8 cellular contexts compared by ENCODE assay signal in genomic region chr18:58865009-58865345, GRCh38. TPM values are rescaled to one million over a fixed set of nuclear protein-coding genes. Genes with fewer than 3 reads are reported as not detected.
DNase-seq lines count a peak whose midpoint lies in the region; ATAC-seq, FAIRE-seq and TF ChIP-seq lines count a peak whose summit lies in the region.

No MANE protein-coding gene starts in this region.

- WGBS in smooth muscle cell (ENCODE audit: low lambda C conversion rate): 4% methylated on average over 1 of the region's 1 CpG
- 74 to 75% methylated on average over 1 of the region's 1 CpG for WGBS in pancreas, 2 donors

- H3K4me1 Mint-ChIP-seq in HFFc6 (ENCODE audit: low read depth) (peaks cover 89% of the 10 kb centered on the region), immature natural killer cell (peaks cover 12 to 14% of the 10 kb centered on the region in 2 donors)

- H3K4me3 ChIP-seq in smooth muscle cell (peak overlapping the region; percentile 46), pancreas (peak overlapping the region in 1 of 4 donors; percentile 7)

- H3K4me1 ChIP-seq in smooth muscle cell (ENCODE audit: low read depth): peaks cover 68% of the 10 kb centered on the region
- no peaks in the 10 kb centered on the region for H3K4me1 ChIP-seq in pancreas

- H3K27me3 ChIP-seq in smooth muscle cell (ENCODE audit: low read depth): no peaks in the 10 kb centered on the region
- no peaks in the 10 kb centered on the region for H3K27me3 ChIP-seq in pancreas

- H3K27ac Mint-ChIP-seq in HFFc6 (peak overlapping the region; percentile 98), immature natural killer cell (peak overlapping the region in 3 of 6 donors; percentile 43 to 79 (median 69))

- DNase-seq in HFFc6 (no peak), immature natural killer cell (no peak), smooth muscle cell (lab: John Stamatoyannopoulos, UW; ENCODE audit: unreplicated experiment) (no peak), NCI-H187 treated with DMSO at 0.1 percent for 48 hours (lab: John Stamatoyannopoulos, UW) (no peak), pancreas (no peak)

- H3K4me3 Mint-ChIP-seq in HFFc6 (peak overlapping the region; percentile 85), immature natural killer cell (peak overlapping the region in 4 of 5 donors; percentile 6 to 73 (median 48))

- peak overlapping the region; percentile 88 for H3K9ac ChIP-seq in smooth muscle cell (ENCODE audit: low read depth)

- H3K36me3 Mint-ChIP-seq in HFFc6 (ENCODE audit: low read depth) (peaks cover 40% of the 10 kb centered on the region), immature natural killer cell (peaks cover 3 to 14% (median 4%) of the 10 kb centered on the region in 3 donors)

- H3K79me2 ChIP-seq in smooth muscle cell (ENCODE audit: low read depth): peaks cover 72% of the 10 kb centered on the region

- peaks cover 12% of the 10 kb centered on the region for H3F3A ChIP-seq in smooth muscle cell (ENCODE audit: low read depth)

- intact Hi-C loops in pancreas (cut with DNase I): no loop called here

- H3K9me3 Mint-ChIP-seq in HFFc6: no peaks in the 10 kb centered on the region
- no peaks in the 10 kb centered on the region for H3K9me3 Mint-ChIP-seq in immature natural killer cell

- H3K27me3 Mint-ChIP-seq in HFFc6 (ENCODE audit: insufficient read depth) (no peaks in the 10 kb centered on the region), immature natural killer cell (ENCODE audit: low read depth in 3 of 3) (peaks cover 5 to 14% (median 7%) of the 10 kb centered on the region in 3 donors)

- FAIRE-seq in pancreas (lab: Jason Lieb, UNC): no peak

- peak overlapping the region; percentile 94 for H3K27ac ChIP-seq in angular gyrus (ENCODE audit: low read depth, low read length)
- H3K27ac ChIP-seq in smooth muscle cell (ENCODE audit: low read depth): peak overlapping the region; percentile 95
- H3K27ac ChIP-seq in pancreas: peak overlapping the region in 2 of 4 donors; percentile 80

- H3K4me2 ChIP-seq in smooth muscle cell: peak overlapping the region; percentile 83

- peaks cover 1% of the 10 kb centered on the region for H4K20me1 ChIP-seq in smooth muscle cell (ENCODE audit: low read depth)

- peaks cover 6% of the 10 kb centered on the region for H3K36me3 ChIP-seq in smooth muscle cell (ENCODE audit: low read depth)
- H3K36me3 ChIP-seq in pancreas: no peaks in the 10 kb centered on the region

- ATAC-seq in GM19328 (IDR thresholded peaks at IDR 0.05; ENCODE audit: unreplicated experiment) (no peak), HG03469 (IDR thresholded peaks at IDR 0.05; ENCODE audit: unreplicated experiment) (no peak), pancreas (no peak)

- no peaks in the 10 kb centered on the region for H3K9me3 ChIP-seq in smooth muscle cell (replicated peaks; ENCODE audit: low read depth)
- H3K9me3 ChIP-seq in pancreas: no peaks in the 10 kb centered on the region

- TF ChIP-seq CTCF in HFFc6 (IDR thresholded peaks at IDR 0.05) (no peak), smooth muscle cell (IDR thresholded peaks at IDR 0.05; ENCODE audit: borderline replicate concordance, insufficient read depth, poor library complexity, severe bottlenecking) (no peak), pancreas (IDR thresholded peaks at IDR 0.05) (no peak)

- H2AFZ ChIP-seq in smooth muscle cell (ENCODE audit: low read depth): no peak overlapping the region

RNA-seq across cellular contexts. Expression of gene ZNF532, which starts 0.3 kb away (rescaled TPM):
- 10 to 100 TPM; 43.1 to 56.6 (median 50.1) TPM for total RNA-seq in HFFc6 (2021; fragmentation: NEBNext Ultra II Directional; extraction: Animal tissue kit (Norgen Biotek cat#: 25700))
- under 1 TPM in 2 of 3 donors, not detected in 1; 0.49 to 0.99 TPM for polyA plus RNA-seq in immature natural killer cell
- total RNA-seq in smooth muscle cell: 126 and 133 TPM in 2 replicates
- polyA plus RNA-seq in smooth muscle cell: 31.6 and 39.8 TPM in 2 replicates
- 10 to 100 TPM in 2 of 6 donors, 1 to 10 TPM in 4; 6.3 to 21.2 (median 8.8) TPM for total RNA-seq in pancreas
- 10 to 100 TPM in 1 of 2 donors, 1 to 10 TPM in 1; 5.7 to 11.8 TPM for polyA plus RNA-seq in pancreas
